In genomic region chrX:74523224-74523623, GRCh38 we compare ENCODE assay signal across 19 cellular contexts.
DNase-seq lines count a peak whose midpoint lies in the region; ATAC-seq, FAIRE-seq and TF ChIP-seq lines count a peak whose summit lies in the region.
"Had no signal": no experiment of that assay in that cellular context is flagged by ENCODE, and none has a peak within 500 bp of the region (broad histone marks: within the 10 kb centered on the region; RNA-seq: fewer than 3 reads in every experiment).

No MANE protein-coding gene starts in this region.

- CTCF ChIA-PET in A549 (lab: Yijun Ruan, JAX): interaction anchor here (1.1 kb wide), 1 partner anchor 668 kb away, joined by 3 read pairs; no protein-coding TSS in a partner anchor
- CTCF ChIA-PET in A673 (lab: Charles Lee): no interaction called here

- TF ChIP-seq RAD21 in A549 (conservative IDR thresholded peaks at IDR 0.05 in 1 of 2, IDR thresholded peaks at IDR 0.05 in 1 of 2): no peak

- WGBS in A549 (ENCODE audit: missing lambda C conversion rate): 42% methylated on average over 1 of the region's 1 CpG

- TF ChIP-seq EP300 in A549 (IDR thresholded peaks at IDR 0.05): no peak

- TF ChIP-seq CTCF in A549 (IDR thresholded peaks at IDR 0.05): no peak
- no peak for TF ChIP-seq CTCF in A673 (conservative IDR thresholded peaks at IDR 0.05; ENCODE audit: low read depth, low read length)
- no peak for TF ChIP-seq CTCF in choroid plexus epithelial cell (conservative IDR thresholded peaks at IDR 0.05; ENCODE audit: low read depth, low read length)

- intact Hi-C loops in A673 (cut with micrococcal nuclease; ENCODE audit: unreplicated experiment): no loop called here

- H3K36me3 ChIP-seq in A673 (ENCODE audit: insufficient read depth, low read length, poor library complexity, severe bottlenecking): no peaks in the 10 kb centered on the region
- H3K36me3 ChIP-seq: Peyer's patch had no signal

- ATAC-seq in A549: no peak
- ATAC-seq in left lobe of liver: peak; percentile 77
- no peak for ATAC-seq in HG03095 (IDR thresholded peaks at IDR 0.05; ENCODE audit: unreplicated experiment)
- ATAC-seq in GM19328 (IDR thresholded peaks at IDR 0.05; ENCODE audit: unreplicated experiment): no peak
- ATAC-seq in GM18511 (IDR thresholded peaks at IDR 0.05; ENCODE audit: unreplicated experiment): no peak

- H3K9me3 ChIP-seq in A549: no peaks in the 10 kb centered on the region
- no peaks in the 10 kb centered on the region for H3K9me3 ChIP-seq in A673 (ENCODE audit: low read depth, low read length, poor library complexity, severe bottlenecking)
- H3K9me3 ChIP-seq: Peyer's patch had no signal

- no peaks in the 10 kb centered on the region for H3K27me3 ChIP-seq in A673 (replicated peaks; ENCODE audit: insufficient read depth, low read depth, low read length, poor library complexity)
- H3K27me3 ChIP-seq: Peyer's patch had no signal

- DNase-seq in A549 (ENCODE audit: low read depth in 1 of 2, low spot score in 1 of 2) (no peak), A673 (ENCODE audit: low spot score) (no peak), choroid plexus epithelial cell (ENCODE audit: low read depth) (peak; percentile 30), left lobe of liver (ENCODE audit: low spot score) (no peak)
- DNase-seq: DMS79 treated with DMSO at 0.1 percent for 48 hours; H7; HFFc6; NCI-H1048; NCI-H1436 treated with DMSO at 0.1 percent for 48 hours; NCI-H2029; NCI-H510A; NCI-H748 treated with DMSO at 0.1 percent for 48 hours; NK-92 treated with Interleukin-12 subunit alpha and Interleukin-12 subunit beta, amount 100 ng/mL, for 24 hours; Peyer's patch; SHP77 had no signal

- H3K4me1 ChIP-seq in A549 (no peaks in the 10 kb centered on the region), A673 (ENCODE audit: insufficient read depth, low read length, poor library complexity, severe bottlenecking) (peaks cover 14% of the 10 kb centered on the region)
- H3K4me1 ChIP-seq: Peyer's patch had no signal

- H3K4me3 ChIP-seq in A549: no peak overlapping the region
- no peak overlapping the region for H3K4me3 ChIP-seq in A673 (ENCODE audit: low read depth, low read length, poor library complexity, severe bottlenecking)
- H3K4me3 ChIP-seq in choroid plexus epithelial cell (ENCODE audit: low read depth, low read length): no peak overlapping the region
- H3K4me3 ChIP-seq: Peyer's patch had no signal

- H3K27ac ChIP-seq in A549 (no peak overlapping the region), A673 (ENCODE audit: low read depth, low read length, poor library complexity, severe bottlenecking) (peak overlapping the region; percentile 64)
- H3K27ac ChIP-seq: KMS-11, Peyer's patch had no signal

- peak; percentile 70 for FAIRE-seq in A549 (lab: Jason Lieb, UNC)

- POLR2A ChIA-PET in A549 (lab: Yijun Ruan, JAX): no interaction called here
- POLR2A ChIA-PET in A673 (lab: Charles Lee; ENCODE audit: low non-redundant PET): no interaction called here

- BruUV-seq in A673 (replicated peaks; lab: Mats Ljungman, UMichigan): no TSS peak

- no peak overlapping the region for H3K4me2 ChIP-seq in A549
- H3K4me2 ChIP-seq: KMS-11 had no signal

- no peak for TF ChIP-seq POLR2A in A549 (IDR thresholded peaks at IDR 0.05; ENCODE audit: low read length)

TF ChIP-seq in A549, 52 proteins besides CTCF, POLR2A, EP300 and RAD21:
- TF ChIP-seq MYC (IDR thresholded peaks at IDR 0.05; ENCODE audit: borderline replicate concordance, low read length) (no peak), USF2 (IDR thresholded peaks at IDR 0.05) (no peak), NFE2L2 (conservative IDR thresholded peaks at IDR 0.05; ENCODE audit: low read length) (no peak), CBX2 (IDR thresholded peaks at IDR 0.05; ENCODE audit: borderline replicate concordance, low read depth) (no peak), HDAC2 (IDR thresholded peaks at IDR 0.05) (no peak)
TF ChIP-seq in A549: peak in this region for 0.
